Comparison of ENCODE assay signal across 23 cellular contexts in genomic region chr20:36641506-36641843, GRCh38. TPM values are rescaled to one million over a fixed set of nuclear protein-coding genes. Genes with fewer than 3 reads are reported as not detected.
DNase-seq lines count a peak whose midpoint lies in the region; ATAC-seq, FAIRE-seq and TF ChIP-seq lines count a peak whose summit lies in the region.
"Had no signal": no experiment of that assay in that cellular context is flagged by ENCODE, and none has a peak within 500 bp of the region (broad histone marks: within the 10 kb centered on the region; RNA-seq: fewer than 3 reads in every experiment).

No MANE protein-coding gene starts in this region.

- TF ChIP-seq CTCF in HepG2 (CRISPR knock-in tag; IDR thresholded peaks at IDR 0.05) (no peak), right lobe of liver (IDR thresholded peaks at IDR 0.05) (no peak)

- peak overlapping the region; percentile 100 for H3K27ac Mint-ChIP-seq in activated CD4-positive, alpha-beta memory T cell treated with anti-CD3 and anti-CD28 coated beads for 36 hours
- H3K27ac Mint-ChIP-seq in effector memory CD8-positive, alpha-beta T cell: peak overlapping the region; percentile 79 to 98

- TF ChIP-seq RAD21 in HepG2 (CRISPR knock-in tag; IDR thresholded peaks at IDR 0.05): no peak

- H2AFZ ChIP-seq in HepG2 (ENCODE audit: low read length): peak overlapping the region; percentile 79

- H3K9me3 ChIP-seq in HepG2 (ENCODE audit: low read length) (no peaks in the 10 kb centered on the region), right lobe of liver (no peaks in the 10 kb centered on the region)
- H3K9me3 ChIP-seq: ascending aorta, MG63, testis had no signal

- intact Hi-C loops in HepG2 (cut with micrococcal nuclease; ENCODE audit: unreplicated experiment): no loop called here
- intact Hi-C loops in right lobe of liver (cut with DNase I): no loop called here
- intact Hi-C loops in activated CD4-positive, alpha-beta memory T cell treated with anti-CD3 and anti-CD28 coated beads for 36 hours (cut with micrococcal nuclease): loop anchor here (5.0 kb wide), 2 partner anchors 91 to 131 kb away; partner anchors contain the start of gene DSN1

- DNase-seq in HepG2 (ENCODE audit: low spot score): no peak
- no peak for DNase-seq in right lobe of liver
- no peak for DNase-seq in activated CD4-positive, alpha-beta memory T cell treated with anti-CD3 and anti-CD28 coated beads for 36 hours
- DNase-seq in effector memory CD8-positive, alpha-beta T cell: no peak
- DNase-seq in germinal center (ENCODE audit: low spot score): no peak
- DNase-seq: activated effector memory CD4-positive, alpha-beta T cell treated with Interleukin-2 at 50 U/mL for 16 hours; erythroblast; foreskin fibroblast; GF-D8; mesendoderm; MG63; NCI-H1417; NCI-H2107; NCI-H510A; NK-92 treated with Interleukin-12 subunit alpha and Interleukin-12 subunit beta, amount 100 ng/mL, for 24 hours had no signal

- peak overlapping the region; percentile 67 for H3K9ac ChIP-seq in HepG2 (ENCODE audit: insufficient read depth, low read depth, low read length)

- ATAC-seq in HepG2: peak; percentile 5
- ATAC-seq in right lobe of liver: no peak
- ATAC-seq in effector memory CD8-positive, alpha-beta T cell (replicated peaks): no peak
- ATAC-seq in HG03469 (IDR thresholded peaks at IDR 0.05; ENCODE audit: unreplicated experiment): no peak
- ATAC-seq in activated CD4-positive, CD25-positive, alpha-beta regulatory T cell treated with anti-CD3 and anti-CD28 coated beads, Interleukin-2, amount 50 U/mL, for 24 hours: no peak
- ATAC-seq: left lobe of liver had no signal

- BruUV-seq in HepG2 (replicated peaks; lab: Mats Ljungman, UMichigan): no TSS peak

- peaks cover 41% of the 10 kb centered on the region for H3K4me1 Mint-ChIP-seq in activated CD4-positive, alpha-beta memory T cell treated with anti-CD3 and anti-CD28 coated beads for 36 hours (ENCODE audit: low read depth)
- H3K4me1 Mint-ChIP-seq in effector memory CD8-positive, alpha-beta T cell (ENCODE audit: low read depth in 2 of 2): peaks cover 45 to 46% of the 10 kb centered on the region in 2 donors

- no peak overlapping the region for H3K4me3 Mint-ChIP-seq in activated CD4-positive, alpha-beta memory T cell treated with anti-CD3 and anti-CD28 coated beads for 36 hours
- H3K4me3 Mint-ChIP-seq in effector memory CD8-positive, alpha-beta T cell: peak overlapping the region in 1 of 2 donors; percentile 96
- H3K4me3 Mint-ChIP-seq: CD14-positive monocyte had no signal

- H3K4me2 ChIP-seq in HepG2 (ENCODE audit: low read depth, low read length): peak overlapping the region; percentile 64

- H3K27me3 ChIP-seq in HepG2 (ENCODE audit: control insufficient read depth in 1 of 2, insufficient read depth in 2 of 2, low read length in 2 of 2): no peaks in the 10 kb centered on the region
- H3K27me3 ChIP-seq in right lobe of liver: no peaks in the 10 kb centered on the region
- H3K27me3 ChIP-seq: ascending aorta, MG63, testis had no signal

- in situ Hi-C loops in HepG2 (cut with HindIII; ENCODE audit: extremely low pct_ligation_motif_present, low pct_unique_long_range_greater_than_20kb): no loop called here

- H3K27ac ChIP-seq in HepG2 (ENCODE audit: extremely low read length, insufficient read depth, low read length) (peak overlapping the region; percentile 61), right lobe of liver (no peak overlapping the region)
- H3K27ac ChIP-seq: ascending aorta, testis, VCaP had no signal

- TF ChIP-seq POLR2A in HepG2 (IDR thresholded peaks at IDR 0.05; ENCODE audit: insufficient read depth in 1 of 2, low read depth in 2 of 2, low read length in 2 of 2) (no peak), right lobe of liver (IDR thresholded peaks at IDR 0.05) (no peak)

- H3K36me3 ChIP-seq in HepG2 (replicated peaks in 1 of 2; ENCODE audit: control insufficient read depth in 1 of 2, insufficient read depth in 2 of 2, low read length in 2 of 2) (no peaks in the 10 kb centered on the region), right lobe of liver (no peaks in the 10 kb centered on the region)
- H3K36me3 ChIP-seq: ascending aorta, MG63 had no signal

- no peaks in the 10 kb centered on the region for H4K20me1 ChIP-seq in HepG2 (ENCODE audit: insufficient read depth, low read length)

- CTCF ChIA-PET in HepG2 (lab: Yijun Ruan, JAX; ENCODE audit: low intra/inter-chr PET ratio, low total read pairs): no interaction called here
- CTCF ChIA-PET in activated CD4-positive, alpha-beta memory T cell treated with anti-CD3 and anti-CD28 coated beads for 36 hours (lab: Charles Lee): interaction anchor here (1.4 kb wide), 1 partner anchor 17 kb away, joined by 3 read pairs; no protein-coding TSS in a partner anchor

- no peaks in the 10 kb centered on the region for H3K27me3 Mint-ChIP-seq in activated CD4-positive, alpha-beta memory T cell treated with anti-CD3 and anti-CD28 coated beads for 36 hours
- no peaks in the 10 kb centered on the region for H3K27me3 Mint-ChIP-seq in effector memory CD8-positive, alpha-beta T cell

- H3K4me1 ChIP-seq in HepG2 (ENCODE audit: insufficient read depth, low read length) (peaks cover 72% of the 10 kb centered on the region), right lobe of liver (no peaks in the 10 kb centered on the region)
- H3K4me1 ChIP-seq: ascending aorta, testis had no signal

- no peak for TF ChIP-seq EP300 in HepG2 (IDR thresholded peaks at IDR 0.05; ENCODE audit: low read depth in 2 of 2, low read length in 2 of 2)
- no peak for TF ChIP-seq EP300 in HepG2 (CRISPR knock-in tag; IDR thresholded peaks at IDR 0.05; ENCODE audit: borderline replicate concordance)

- H3K36me3 Mint-ChIP-seq in activated CD4-positive, alpha-beta memory T cell treated with anti-CD3 and anti-CD28 coated beads for 36 hours: peaks cover 38% of the 10 kb centered on the region
- H3K36me3 Mint-ChIP-seq in effector memory CD8-positive, alpha-beta T cell (ENCODE audit: insufficient read depth): peaks cover 85% of the 10 kb centered on the region
- H3K36me3 Mint-ChIP-seq: CD14-positive monocyte had no signal

- POLR2A ChIA-PET in HepG2 (lab: Yijun Ruan, JAX): interaction anchor here (1.3 to 3.4 kb wide), 6 partner anchors 9 to 105 kb away, joined by 3 to 28 read pairs (median 8); partner anchors contain the start of genes NDRG3, RAB5IF and TGIF2
- POLR2A ChIA-PET in activated CD4-positive, alpha-beta memory T cell treated with anti-CD3 and anti-CD28 coated beads for 36 hours (lab: Charles Lee): interaction anchor here (0.5 kb wide), 1 partner anchor 1491 kb away, joined by 3 read pairs; no protein-coding TSS in a partner anchor

- WGBS in HepG2 (ENCODE audit: low lambda C conversion rate): 36% methylated on average over 3 of the region's 3 CpGs
- 80% methylated on average over 2 of the region's 3 CpGs for WGBS in right lobe of liver (ENCODE audit: insufficient coverage, low coverage, low lambda C conversion rate, missing lambda C conversion rate)

- H3K4me3 ChIP-seq in HepG2 (replicated peaks in 1 of 3; ENCODE audit: insufficient read depth in 1 of 3, low read depth in 2 of 3, low read length in 3 of 3): peak overlapping the region in 1 of 3 experiments; percentile 36; a peak in 2 of 6 replicates
- no peak overlapping the region for H3K4me3 ChIP-seq in right lobe of liver
- H3K4me3 ChIP-seq: ascending aorta, MG63, testis had no signal

- H3K79me2 ChIP-seq in HepG2 (ENCODE audit: insufficient read depth, low read length): no peaks in the 10 kb centered on the region

- no peaks in the 10 kb centered on the region for H3K9me3 Mint-ChIP-seq in activated CD4-positive, alpha-beta memory T cell treated with anti-CD3 and anti-CD28 coated beads for 36 hours
- no peaks in the 10 kb centered on the region for H3K9me3 Mint-ChIP-seq in effector memory CD8-positive, alpha-beta T cell
- H3K9me3 Mint-ChIP-seq: CD14-positive monocyte had no signal

- no peak for FAIRE-seq in HepG2 (lab: Jason Lieb, UNC)
- FAIRE-seq: H54 had no signal

RNA-seq across cellular contexts. Expression of gene SLA2, which starts 4.5 kb away (rescaled TPM):
- total RNA-seq in HepG2 (2016; rRNA removed; fragmentation: Illumina TruSeq; extraction: Trizol) (1.6 and 1.8 TPM in 2 replicates), right lobe of liver (under 1 TPM; 0.18 to 0.50 (median 0.32) TPM)
- 0.20 and 0.71 TPM in 2 replicates for total RNA-seq in HepG2 (2016; cell fraction: cytosol; rRNA removed; fragmentation: Illumina TruSeq; extraction: Trizol; ENCODE audit: low read depth)
- 1.7 and 2.2 TPM in 2 replicates for total RNA-seq in HepG2 (2016; cell fraction: insoluble cytoplasmic fraction; rRNA removed; fragmentation: Illumina TruSeq; extraction: Trizol)
- 1.8 TPM in 2 replicates for total RNA-seq in HepG2 (2016; cell fraction: membrane; rRNA removed; fragmentation: Illumina TruSeq; extraction: Trizol)
- total RNA-seq in HepG2 (2016; cell fraction: nucleus; rRNA removed; fragmentation: Illumina TruSeq; extraction: Trizol): 0.94 and 1.2 TPM in 2 replicates
- 3.6 and 4.5 TPM in 2 replicates for polyA plus RNA-seq in HepG2 (2011; rRNA removed)
- 4.4 and 4.5 TPM in 2 replicates for polyA plus RNA-seq in HepG2 (2011; cell fraction: cytosol; rRNA removed)
- polyA plus RNA-seq in HepG2 (2011; cell fraction: nucleus; rRNA removed): 2.9 and 3.0 TPM in 2 replicates
- polyA plus RNA-seq in HepG2 (2012): 1.2 and 2.0 TPM in 2 replicates
- polyA plus RNA-seq in HepG2 (2016; cell fraction: cytosol; fragmentation: Illumina TruSeq; extraction: Trizol; ENCODE audit: low read depth): 0.62 and 0.83 TPM in 2 replicates
- 2.6 TPM in 2 replicates for polyA plus RNA-seq in HepG2 (2016; cell fraction: insoluble cytoplasmic fraction; fragmentation: Illumina TruSeq; extraction: Trizol; ENCODE audit: low read depth)
- 1.6 TPM in 2 replicates for polyA plus RNA-seq in HepG2 (2016; cell fraction: membrane; fragmentation: Illumina TruSeq; extraction: Trizol; ENCODE audit: low read depth)
- polyA plus RNA-seq in HepG2 (2016; cell fraction: nucleus; fragmentation: Illumina TruSeq; extraction: Trizol; ENCODE audit: insufficient read depth, low read depth): 2.1 TPM in 2 replicates
- polyA minus RNA-seq in HepG2 (2011; rRNA and poly(A)+ RNA removed; ENCODE audit: low replicate concordance): 0.09 and 3.5 TPM in 2 replicates
- polyA minus RNA-seq in HepG2 (2011; cell fraction: cytosol; rRNA and poly(A)+ RNA removed): 1.5 and 1.6 TPM in 2 replicates
- polyA minus RNA-seq in HepG2 (2011; cell fraction: nucleus; rRNA and poly(A)+ RNA removed): 1.2 and 1.3 TPM in 2 replicates
- 10 to 100 TPM; 47.1 to 47.7 TPM for total RNA-seq in activated CD4-positive, alpha-beta memory T cell treated with anti-CD3 and anti-CD28 coated beads for 36 hours
- total RNA-seq: ascending aorta had no signal

RNA-seq across cellular contexts. Expression of gene RAB5IF, which starts 35.9 kb away (rescaled TPM):
- 292 and 305 TPM in 2 replicates for total RNA-seq in HepG2 (2016; rRNA removed; fragmentation: Illumina TruSeq; extraction: Trizol)
- 190 and 258 TPM in 2 replicates for total RNA-seq in HepG2 (2016; cell fraction: cytosol; rRNA removed; fragmentation: Illumina TruSeq; extraction: Trizol; ENCODE audit: low read depth)
- 267 and 306 TPM in 2 replicates for total RNA-seq in HepG2 (2016; cell fraction: insoluble cytoplasmic fraction; rRNA removed; fragmentation: Illumina TruSeq; extraction: Trizol)
- 365 and 437 TPM in 2 replicates for total RNA-seq in HepG2 (2016; cell fraction: membrane; rRNA removed; fragmentation: Illumina TruSeq; extraction: Trizol)
- total RNA-seq in HepG2 (2016; cell fraction: nucleus; rRNA removed; fragmentation: Illumina TruSeq; extraction: Trizol): 223 and 239 TPM in 2 replicates
- polyA plus RNA-seq in HepG2 (2011; rRNA removed): 218 and 261 TPM in 2 replicates
- 176 and 232 TPM in 2 replicates for polyA plus RNA-seq in HepG2 (2011; cell fraction: cytosol; rRNA removed)
- 176 and 181 TPM in 2 replicates for polyA plus RNA-seq in HepG2 (2011; cell fraction: nucleus; rRNA removed)
- 118 and 180 TPM in 2 replicates for polyA plus RNA-seq in HepG2 (2012)
- polyA plus RNA-seq in HepG2 (2016; cell fraction: cytosol; fragmentation: Illumina TruSeq; extraction: Trizol; ENCODE audit: low read depth): 222 and 320 TPM in 2 replicates
- 310 and 340 TPM in 2 replicates for polyA plus RNA-seq in HepG2 (2016; cell fraction: insoluble cytoplasmic fraction; fragmentation: Illumina TruSeq; extraction: Trizol; ENCODE audit: low read depth)
- polyA plus RNA-seq in HepG2 (2016; cell fraction: membrane; fragmentation: Illumina TruSeq; extraction: Trizol; ENCODE audit: low read depth): 323 and 387 TPM in 2 replicates
- polyA plus RNA-seq in HepG2 (2016; cell fraction: nucleus; fragmentation: Illumina TruSeq; extraction: Trizol; ENCODE audit: insufficient read depth, low read depth): 436 and 461 TPM in 2 replicates
- 97.1 and 193 TPM in 2 replicates for polyA minus RNA-seq in HepG2 (2011; rRNA and poly(A)+ RNA removed; ENCODE audit: low replicate concordance)
- polyA minus RNA-seq in HepG2 (2011; cell fraction: cytosol; rRNA and poly(A)+ RNA removed): 56.5 and 59.2 TPM in 2 replicates
- polyA minus RNA-seq in HepG2 (2011; cell fraction: nucleus; rRNA and poly(A)+ RNA removed): 46.6 and 50.2 TPM in 2 replicates
- 100 to 1,000 TPM in 5 of 6 experiments, 10 to 100 TPM in 1; 78.1 to 232 (median 125) TPM for total RNA-seq in right lobe of liver
- total RNA-seq in activated CD4-positive, alpha-beta memory T cell treated with anti-CD3 and anti-CD28 coated beads for 36 hours: 100 to 1,000 TPM; 113 to 114 TPM

Comparison
In these comparisons a context has a peak if more than half of its experiments do, and no peak if none do; other contexts are left out.
1. RNA of gene SLA2, which starts 4.5 kb away (total RNA-seq): 47.1 to 47.7 TPM in activated CD4-positive, alpha-beta memory T cell treated with anti-CD3 and anti-CD28 coated beads for 36 hours; 0.20 to 2.2 TPM in HepG2 and 0.18 to 0.50 TPM in right lobe of liver; every median in the first group is over 10 times any median in the second.